In the genomic region with DNA sequence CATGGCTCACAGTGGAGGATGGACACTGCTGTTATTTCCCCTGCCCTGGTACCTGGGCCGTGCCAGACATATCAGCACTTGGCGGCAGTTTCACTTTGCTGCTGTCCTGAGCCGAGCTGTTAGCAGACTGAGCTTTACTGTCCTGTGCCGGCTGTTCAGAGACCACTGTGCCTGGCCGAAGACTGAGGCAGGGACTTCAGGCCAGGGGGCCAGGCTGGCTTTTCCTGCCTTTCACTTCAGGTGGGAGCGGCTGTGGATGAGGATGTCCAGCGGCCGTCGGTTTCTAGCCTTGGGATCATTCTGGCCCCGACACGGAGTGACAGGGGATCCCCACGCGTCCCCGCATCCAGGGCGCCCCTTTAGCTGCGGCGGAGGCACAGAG, we compare ENCODE assay signal across 8 cellular contexts. TPM values are rescaled to one million over a fixed set of nuclear protein-coding genes. Genes with fewer than 3 reads are reported as not detected.
A peak's percentile ranks its signal among the peaks of the same experiment; 100 is the strongest.
DNase-seq lines count a peak whose midpoint lies in the region; ATAC-seq lines count a peak whose summit lies in the region.
"Had no signal": no experiment of that assay in that cellular context is flagged by ENCODE, and none has a peak within 500 bp of the region (broad histone marks: within the 10 kb centered on the region; RNA-seq: fewer than 3 reads in every experiment).

No MANE protein-coding gene starts in this region.

- no peaks in the 10 kb centered on the region for H3K27me3 ChIP-seq in adipocyte (replicated peaks; ENCODE audit: control insufficient read depth, insufficient read depth, low read length)

- peak overlapping the region; percentile 82 for H3K4me3 ChIP-seq in adipocyte (ENCODE audit: low read length)

- H3K4me3 Mint-ChIP-seq in stimulated activated naive CD8-positive, alpha-beta T cell treated with anti-CD3 and anti-CD28 coated beads, Interleukin-15, amount 100 ng/mL, for 72 hours = peak overlapping the region; percentile 96

- intact Hi-C loops in left colon (cut with DNase I, micrococcal nuclease) = no loop called here

- peak overlapping the region; percentile 84 for H3K9ac ChIP-seq in adipocyte (ENCODE audit: low read length)

- H3K27me3 Mint-ChIP-seq in stimulated activated naive CD8-positive, alpha-beta T cell treated with anti-CD3 and anti-CD28 coated beads, Interleukin-15, amount 100 ng/mL, for 72 hours = peaks cover 9% of the 10 kb centered on the region

- peaks cover 27% of the 10 kb centered on the region for H3K4me1 ChIP-seq in adipocyte (ENCODE audit: control insufficient read depth, insufficient read depth, low read length)

- H3K4me1 Mint-ChIP-seq in stimulated activated naive CD8-positive, alpha-beta T cell treated with anti-CD3 and anti-CD28 coated beads, Interleukin-15, amount 100 ng/mL, for 72 hours = peaks cover 56% of the 10 kb centered on the region

- peak; percentile 25 for ATAC-seq in left colon
- ATAC-seq in stimulated activated naive CD8-positive, alpha-beta T cell treated with anti-CD3 and anti-CD28 coated beads, Interleukin-15, amount 100 ng/mL, for 72 hours = peak; percentile 35
- ATAC-seq in GM21390 (IDR thresholded peaks at IDR 0.05; ENCODE audit: unreplicated experiment) = no peak
- no peak for ATAC-seq in GM21576 (IDR thresholded peaks at IDR 0.05; ENCODE audit: unreplicated experiment)

- peak overlapping the region; percentile 97 for H3K27ac Mint-ChIP-seq in stimulated activated naive CD8-positive, alpha-beta T cell treated with anti-CD3 and anti-CD28 coated beads, Interleukin-15, amount 100 ng/mL, for 72 hours

- DNase-seq in KG1 (lab: John Stamatoyannopoulos, UW) (peak; percentile 10), adipocyte (ENCODE audit: low read depth) (peak; percentile 38), left colon (no peak), NCI-H146 (lab: John Stamatoyannopoulos, UW) (no peak)
- peak in 1 of 2 donors; percentile 49 for DNase-seq in stimulated activated naive CD8-positive, alpha-beta T cell treated with anti-CD3 and anti-CD28 coated beads, Interleukin-15, amount 100 ng/mL, for 72 hours

- H3K9me3 Mint-ChIP-seq in stimulated activated naive CD8-positive, alpha-beta T cell treated with anti-CD3 and anti-CD28 coated beads, Interleukin-15, amount 100 ng/mL, for 72 hours = peaks cover 0 to 3% of the 10 kb centered on the region in 2 donors

- H3K36me3 ChIP-seq in adipocyte (ENCODE audit: control insufficient read depth, insufficient read depth, low read length, severe bottlenecking) = peaks cover 7% of the 10 kb centered on the region
- H3K36me3 ChIP-seq: neutrophil had no signal

- no peaks in the 10 kb centered on the region for H3K9me3 ChIP-seq in adipocyte (ENCODE audit: control insufficient read depth, low read length)
- H3K9me3 ChIP-seq: neutrophil had no signal

RNA-seq across cellular contexts. Expression of gene ATP10A, which starts 1.0 kb away (rescaled TPM):
- 1 to 10 TPM; 1.4 to 1.5 TPM for total RNA-seq in left colon

Comparison
In these comparisons a context has a peak if more than half of its experiments do, and no peak if none do; other contexts are left out.
1. DNase-seq: peak in KG1 (single experiment) and adipocyte (single experiment); none in left colon (0 of 2) and NCI-H146 (single experiment).
2. ATAC-seq: peak in left colon (single experiment) and stimulated activated naive CD8-positive, alpha-beta T cell treated with anti-CD3 and anti-CD28 coated beads, Interleukin-15, amount 100 ng/mL, for 72 hours (single experiment); none in GM21390 (single experiment) and GM21576 (single experiment).